In genomic region chr17:29179232-29180036, GRCh38 we compare ENCODE assay signal across 1 cellular context.
TF ChIP-seq lines count a peak whose summit lies in the region.

No MANE protein-coding gene starts in this region.

TF ChIP-seq in HepG2, 621 proteins besides CTCF, POLR2A, EP300 and RAD21 (continued from another document and continues in another):
- TF ChIP-seq ZNF530 (CRISPR knock-in tag; IDR thresholded peaks at IDR 0.05; ENCODE audit: low read depth) (no peak), BCL6 (CRISPR knock-in tag; IDR thresholded peaks at IDR 0.05) (peak; percentile 19; the same call in 1 of the 2 replicates), ZNF780A (CRISPR knock-in tag; IDR thresholded peaks at IDR 0.05) (no peak), CERS6 (CRISPR knock-in tag; IDR thresholded peaks at IDR 0.05) (no peak), MYC (CRISPR knock-in tag; IDR thresholded peaks at IDR 0.05; ENCODE audit: borderline replicate concordance) (no peak; the same call in 1 of the 2 replicates), MAX (IDR thresholded peaks at IDR 0.05) (no peak; the same call in none of the 2 replicates), KLF12 (CRISPR knock-in tag; IDR thresholded peaks at IDR 0.05; ENCODE audit: borderline replicate concordance) (no peak), CSRNP2 (CRISPR knock-in tag; conservative IDR thresholded peaks at IDR 0.05; ENCODE audit: low read depth) (no peak), ARHGAP35 (CRISPR knock-in tag; IDR thresholded peaks at IDR 0.05; ENCODE audit: borderline replicate concordance) (0 out of 2 replicates have a peak, but pooled peaks have one; percentile 50), ZNF446 (CRISPR knock-in tag; IDR thresholded peaks at IDR 0.05) (no peak), AGO2 (optimal IDR thresholded peaks at IDR 0.05; ENCODE audit: low read depth, low read length) (no peak), DMAP1 (CRISPR knock-in tag; IDR thresholded peaks at IDR 0.05) (peak; percentile 48; the same call in 1 of the 2 replicates), FOXP4 (CRISPR knock-in tag; IDR thresholded peaks at IDR 0.05) (0 out of 2 replicates have a peak, but pooled peaks have one; percentile 8), KDM5A (IDR thresholded peaks at IDR 0.05; ENCODE audit: borderline replicate concordance, low read length) (no peak), EZH2 (conservative IDR thresholded peaks at IDR 0.05; ENCODE audit: low read depth, low read length) (no peak), THYN1 (CRISPR knock-in tag; IDR thresholded peaks at IDR 0.05; ENCODE audit: borderline replicate concordance, low read depth) (no peak), ZNF432 (CRISPR knock-in tag; IDR thresholded peaks at IDR 0.05; ENCODE audit: borderline replicate concordance) (no peak), KDM3A (CRISPR knock-in tag; IDR thresholded peaks at IDR 0.05; ENCODE audit: low read depth) (no peak), ZFP36L1 (CRISPR knock-in tag; IDR thresholded peaks at IDR 0.05) (peak; percentile 41), KLF16 (CRISPR knock-in tag; IDR thresholded peaks at IDR 0.05) (peak in 1 of 2 experiments; percentile 52; a peak in 2 of 4 replicates), ZNF616 (CRISPR knock-in tag; IDR thresholded peaks at IDR 0.05; ENCODE audit: low read depth) (peak; percentile 45; the same call in 1 of the 2 replicates), SMYD3 (CRISPR knock-in tag; IDR thresholded peaks at IDR 0.05) (0 out of 2 replicates have a peak, but pooled peaks have one; percentile 36), HNF4A (CRISPR knock-in tag; IDR thresholded peaks at IDR 0.05) (peak; percentile 32), TEAD3 (CRISPR knock-in tag; optimal IDR thresholded peaks at IDR 0.05; ENCODE audit: borderline replicate concordance) (peak; percentile 6), NFKB2 (CRISPR knock-in tag; IDR thresholded peaks at IDR 0.05; ENCODE audit: borderline replicate concordance) (no peak), ERF (CRISPR knock-in tag; IDR thresholded peaks at IDR 0.05) (peak; percentile 17; the same call in 1 of the 2 replicates), ZNF564 (CRISPR knock-in tag; IDR thresholded peaks at IDR 0.05) (no peak; the same call in none of the 2 replicates), ZNF34 (CRISPR knock-in tag; IDR thresholded peaks at IDR 0.05; ENCODE audit: borderline replicate concordance) (no peak), SRSF1 (optimal IDR thresholded peaks at IDR 0.05; ENCODE audit: low read depth, low read length) (no peak), MATR3 (CRISPR knock-in tag; IDR thresholded peaks at IDR 0.05) (no peak), MYPOP (CRISPR knock-in tag; IDR thresholded peaks at IDR 0.05) (no peak), SRSF4 (IDR thresholded peaks at IDR 0.05; ENCODE audit: low read depth, low read length, poor library complexity, severe bottlenecking) (no peak), HOXA9 (CRISPR knock-in tag; IDR thresholded peaks at IDR 0.05; ENCODE audit: borderline replicate concordance) (0 out of 2 replicates have a peak, but pooled peaks have one; percentile 31), RNF219 (CRISPR knock-in tag; IDR thresholded peaks at IDR 0.05) (no peak)
- TF ChIP-seq, protein P1, sequence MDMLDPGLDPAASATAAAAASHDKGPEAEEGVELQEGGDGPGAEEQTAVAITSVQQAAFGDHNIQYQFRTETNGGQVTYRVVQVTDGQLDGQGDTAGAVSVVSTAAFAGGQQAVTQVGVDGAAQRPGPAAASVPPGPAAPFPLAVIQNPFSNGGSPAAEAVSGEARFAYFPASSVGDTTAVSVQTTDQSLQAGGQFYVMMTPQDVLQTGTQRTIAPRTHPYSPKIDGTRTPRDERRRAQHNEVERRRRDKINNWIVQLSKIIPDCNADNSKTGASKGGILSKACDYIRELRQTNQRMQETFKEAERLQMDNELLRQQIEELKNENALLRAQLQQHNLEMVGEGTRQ (IDR thresholded peaks at IDR 0.05; ENCODE audit: low read depth, low read length), result no peak
- TF ChIP-seq, protein P1 (CRISPR knock-in tag; IDR thresholded peaks at IDR 0.05; ENCODE audit: borderline replicate concordance), result no peak
- TF ChIP-seq, protein P2, sequence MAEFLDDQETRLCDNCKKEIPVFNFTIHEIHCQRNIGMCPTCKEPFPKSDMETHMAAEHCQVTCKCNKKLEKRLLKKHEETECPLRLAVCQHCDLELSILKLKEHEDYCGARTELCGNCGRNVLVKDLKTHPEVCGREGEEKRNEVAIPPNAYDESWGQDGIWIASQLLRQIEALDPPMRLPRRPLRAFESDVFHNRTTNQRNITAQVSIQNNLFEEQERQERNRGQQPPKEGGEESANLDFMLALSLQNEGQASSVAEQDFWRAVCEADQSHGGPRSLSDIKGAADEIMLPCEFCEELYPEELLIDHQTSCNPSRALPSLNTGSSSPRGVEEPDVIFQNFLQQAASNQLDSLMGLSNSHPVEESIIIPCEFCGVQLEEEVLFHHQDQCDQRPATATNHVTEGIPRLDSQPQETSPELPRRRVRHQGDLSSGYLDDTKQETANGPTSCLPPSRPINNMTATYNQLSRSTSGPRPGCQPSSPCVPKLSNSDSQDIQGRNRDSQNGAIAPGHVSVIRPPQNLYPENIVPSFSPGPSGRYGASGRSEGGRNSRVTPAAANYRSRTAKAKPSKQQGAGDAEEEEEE (CRISPR knock-in tag; IDR thresholded peaks at IDR 0.05; ENCODE audit: borderline replicate concordance), result no peak
- TF ChIP-seq, protein P3, sequence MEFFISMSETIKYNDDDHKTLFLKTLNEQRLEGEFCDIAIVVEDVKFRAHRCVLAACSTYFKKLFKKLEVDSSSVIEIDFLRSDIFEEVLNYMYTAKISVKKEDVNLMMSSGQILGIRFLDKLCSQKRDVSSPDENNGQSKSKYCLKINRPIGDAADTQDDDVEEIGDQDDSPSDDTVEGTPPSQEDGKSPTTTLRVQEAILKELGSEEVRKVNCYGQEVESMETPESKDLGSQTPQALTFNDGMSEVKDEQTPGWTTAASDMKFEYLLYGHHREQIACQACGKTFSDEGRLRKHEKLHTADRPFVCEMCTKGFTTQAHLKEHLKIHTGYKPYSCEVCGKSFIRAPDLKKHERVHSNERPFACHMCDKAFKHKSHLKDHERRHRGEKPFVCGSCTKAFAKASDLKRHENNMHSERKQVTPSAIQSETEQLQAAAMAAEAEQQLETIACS (CRISPR knock-in tag; IDR thresholded peaks at IDR 0.05), result no peak
- TF ChIP-seq, protein P4, sequence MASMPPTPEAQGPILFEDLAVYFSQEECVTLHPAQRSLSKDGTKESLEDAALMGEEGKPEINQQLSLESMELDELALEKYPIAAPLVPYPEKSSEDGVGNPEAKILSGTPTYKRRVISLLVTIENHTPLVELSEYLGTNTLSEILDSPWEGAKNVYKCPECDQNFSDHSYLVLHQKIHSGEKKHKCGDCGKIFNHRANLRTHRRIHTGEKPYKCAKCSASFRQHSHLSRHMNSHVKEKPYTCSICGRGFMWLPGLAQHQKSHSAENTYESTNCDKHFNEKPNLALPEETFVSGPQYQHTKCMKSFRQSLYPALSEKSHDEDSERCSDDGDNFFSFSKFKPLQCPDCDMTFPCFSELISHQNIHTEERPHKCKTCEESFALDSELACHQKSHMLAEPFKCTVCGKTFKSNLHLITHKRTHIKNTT (CRISPR knock-in tag; IDR thresholded peaks at IDR 0.05), result no peak
- TF ChIP-seq, protein P5, sequence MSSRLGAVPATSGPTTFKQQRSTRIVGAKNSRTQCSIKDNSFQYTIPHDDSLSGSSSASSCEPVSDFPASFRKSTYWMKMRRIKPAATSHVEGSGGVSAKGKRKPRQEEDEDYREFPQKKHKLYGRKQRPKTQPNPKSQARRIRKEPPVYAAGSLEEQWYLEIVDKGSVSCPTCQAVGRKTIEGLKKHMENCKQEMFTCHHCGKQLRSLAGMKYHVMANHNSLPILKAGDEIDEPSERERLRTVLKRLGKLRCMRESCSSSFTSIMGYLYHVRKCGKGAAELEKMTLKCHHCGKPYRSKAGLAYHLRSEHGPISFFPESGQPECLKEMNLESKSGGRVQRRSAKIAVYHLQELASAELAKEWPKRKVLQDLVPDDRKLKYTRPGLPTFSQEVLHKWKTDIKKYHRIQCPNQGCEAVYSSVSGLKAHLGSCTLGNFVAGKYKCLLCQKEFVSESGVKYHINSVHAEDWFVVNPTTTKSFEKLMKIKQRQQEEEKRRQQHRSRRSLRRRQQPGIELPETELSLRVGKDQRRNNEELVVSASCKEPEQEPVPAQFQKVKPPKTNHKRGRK (CRISPR knock-in tag; IDR thresholded peaks at IDR 0.05), result no peak
- TF ChIP-seq, protein P6, sequence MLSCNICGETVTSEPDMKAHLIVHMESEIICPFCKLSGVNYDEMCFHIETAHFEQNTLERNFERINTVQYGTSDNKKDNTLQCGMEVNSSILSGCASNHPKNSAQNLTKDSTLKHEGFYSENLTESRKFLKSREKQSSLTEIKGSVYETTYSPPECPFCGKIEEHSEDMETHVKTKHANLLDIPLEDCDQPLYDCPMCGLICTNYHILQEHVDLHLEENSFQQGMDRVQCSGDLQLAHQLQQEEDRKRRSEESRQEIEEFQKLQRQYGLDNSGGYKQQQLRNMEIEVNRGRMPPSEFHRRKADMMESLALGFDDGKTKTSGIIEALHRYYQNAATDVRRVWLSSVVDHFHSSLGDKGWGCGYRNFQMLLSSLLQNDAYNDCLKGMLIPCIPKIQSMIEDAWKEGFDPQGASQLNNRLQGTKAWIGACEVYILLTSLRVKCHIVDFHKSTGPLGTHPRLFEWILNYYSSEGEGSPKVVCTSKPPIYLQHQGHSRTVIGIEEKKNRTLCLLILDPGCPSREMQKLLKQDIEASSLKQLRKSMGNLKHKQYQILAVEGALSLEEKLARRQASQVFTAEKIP (CRISPR knock-in tag; IDR thresholded peaks at IDR 0.05; ENCODE audit: borderline replicate concordance), result no peak
